ENCODE assay signal across 1 cellular context in genomic region chr19:39110263-39110967, GRCh38.
A peak's percentile ranks its signal among the peaks of the same experiment; 100 is the strongest.
TF ChIP-seq lines count a peak whose summit lies in the region.

No MANE protein-coding gene starts in this region.

TF ChIP-seq in HEK293, 187 proteins besides CTCF, POLR2A, EP300 and RAD21 (continued from another document and continues in another):
- no peak for TF ChIP-seq PBX3 (CRISPR knock-in tag; IDR thresholded peaks at IDR 0.05)
- TF ChIP-seq KLF8 (tag by site-specific recombination; IDR thresholded peaks at IDR 0.05): peak; percentile 48; the same call in 1 of the 2 replicates
- no peak for TF ChIP-seq ZNF148 (tag by site-specific recombination; IDR thresholded peaks at IDR 0.05; ENCODE audit: borderline replicate concordance)
- TF ChIP-seq TCF7L2 (IDR thresholded peaks at IDR 0.05; ENCODE audit: borderline replicate concordance, low read depth, low read length): no peak
- no peak; the same call in 1 of the 2 replicates for TF ChIP-seq ZNF391 (tag by site-specific recombination; IDR thresholded peaks at IDR 0.05; ENCODE audit: borderline replicate concordance, low read depth)
- no peak; the same call in 1 of the 2 replicates for TF ChIP-seq ZNF302 (tag by site-specific recombination; IDR thresholded peaks at IDR 0.05; ENCODE audit: low read depth)
- no peak for TF ChIP-seq ZNF549 (tag by site-specific recombination; IDR thresholded peaks at IDR 0.05)
- no peak for TF ChIP-seq ZNF843 (tag by site-specific recombination; IDR thresholded peaks at IDR 0.05)
- TF ChIP-seq OSR2 (tag by site-specific recombination; IDR thresholded peaks at IDR 0.05): no peak
- TF ChIP-seq ZNF776 (tag by site-specific recombination; IDR thresholded peaks at IDR 0.05; ENCODE audit: borderline replicate concordance): no peak
- no peak for TF ChIP-seq ZNF747 (tag by site-specific recombination; IDR thresholded peaks at IDR 0.05)
- no peak for TF ChIP-seq ZNF169 (tag by site-specific recombination; IDR thresholded peaks at IDR 0.05)
- TF ChIP-seq ZBTB6 (tag by site-specific recombination; IDR thresholded peaks at IDR 0.05): no peak
- no peak for TF ChIP-seq ZBTB26 (tag by site-specific recombination; optimal IDR thresholded peaks at IDR 0.05)
- TF ChIP-seq ZNF146 (tag by site-specific recombination; IDR thresholded peaks at IDR 0.05): no peak
- TF ChIP-seq ZBTB17 (tag by site-specific recombination; IDR thresholded peaks at IDR 0.05): 0 out of 2 replicates have a peak, but pooled peaks have one; percentile 19
- peak; percentile 94 for TF ChIP-seq ZNF16 (tag by site-specific recombination; IDR thresholded peaks at IDR 0.05; ENCODE audit: low read depth)
- TF ChIP-seq ZEB2 (tag by site-specific recombination; IDR thresholded peaks at IDR 0.05): peak; percentile 90
- TF ChIP-seq ZNF221 (tag by site-specific recombination; IDR thresholded peaks at IDR 0.05; ENCODE audit: borderline replicate concordance): no peak
- TF ChIP-seq HOXC10 (CRISPR knock-in tag; IDR thresholded peaks at IDR 0.05): no peak
- TF ChIP-seq GLIS1 (tag by site-specific recombination; IDR thresholded peaks at IDR 0.05): 0 out of 2 replicates have a peak, but pooled peaks have one; percentile 23
- no peak for TF ChIP-seq AEBP2 (tag by site-specific recombination; IDR thresholded peaks at IDR 0.05; ENCODE audit: borderline replicate concordance)
- no peak for TF ChIP-seq ZNF580 (tag by site-specific recombination; IDR thresholded peaks at IDR 0.05)
- no peak for TF ChIP-seq ZBTB10 (tag by site-specific recombination; IDR thresholded peaks at IDR 0.05)
- TF ChIP-seq ZNF280C (tag by site-specific recombination; IDR thresholded peaks at IDR 0.05): no peak
- 0 out of 2 replicates have a peak, but pooled peaks have one; percentile 42 for TF ChIP-seq ZNF660 (tag by site-specific recombination; IDR thresholded peaks at IDR 0.05)
- TF ChIP-seq KLF17 (tag by site-specific recombination; IDR thresholded peaks at IDR 0.05): peak; percentile 41
- no peak for TF ChIP-seq ZSCAN4 (tag by site-specific recombination; IDR thresholded peaks at IDR 0.05)
- no peak for TF ChIP-seq SCRT2 (tag by site-specific recombination; IDR thresholded peaks at IDR 0.05)
- peak; percentile 55; the same call in 1 of the 2 replicates for TF ChIP-seq ZNF501 (tag by site-specific recombination; IDR thresholded peaks at IDR 0.05)
- no peak for TF ChIP-seq ZNF350 (tag by site-specific recombination; IDR thresholded peaks at IDR 0.05)
- no peak for TF ChIP-seq ZNF48 (tag by site-specific recombination; IDR thresholded peaks at IDR 0.05)
- no peak for TF ChIP-seq REPIN1 (tag by site-specific recombination; IDR thresholded peaks at IDR 0.05; ENCODE audit: low read depth)
- no peak for TF ChIP-seq ZNF514 (tag by site-specific recombination; IDR thresholded peaks at IDR 0.05)
- TF ChIP-seq ZNF366 (tag by site-specific recombination; conservative IDR thresholded peaks at IDR 0.05): peak; percentile 86
- no peak for TF ChIP-seq ZNF677 (tag by site-specific recombination; IDR thresholded peaks at IDR 0.05)
- peak; percentile 97 for TF ChIP-seq EGR2 (tag by site-specific recombination; IDR thresholded peaks at IDR 0.05; ENCODE audit: low read depth)
- no peak for TF ChIP-seq YY1 (tag by site-specific recombination; IDR thresholded peaks at IDR 0.05)
- no peak for TF ChIP-seq ELK4 (IDR thresholded peaks at IDR 0.05; ENCODE audit: borderline replicate concordance, low read depth, low read length)
- TF ChIP-seq ZNF639 (tag by site-specific recombination; IDR thresholded peaks at IDR 0.05): no peak
